Comparison of ENCODE assay signal across 7 cellular contexts in the genomic region with DNA sequence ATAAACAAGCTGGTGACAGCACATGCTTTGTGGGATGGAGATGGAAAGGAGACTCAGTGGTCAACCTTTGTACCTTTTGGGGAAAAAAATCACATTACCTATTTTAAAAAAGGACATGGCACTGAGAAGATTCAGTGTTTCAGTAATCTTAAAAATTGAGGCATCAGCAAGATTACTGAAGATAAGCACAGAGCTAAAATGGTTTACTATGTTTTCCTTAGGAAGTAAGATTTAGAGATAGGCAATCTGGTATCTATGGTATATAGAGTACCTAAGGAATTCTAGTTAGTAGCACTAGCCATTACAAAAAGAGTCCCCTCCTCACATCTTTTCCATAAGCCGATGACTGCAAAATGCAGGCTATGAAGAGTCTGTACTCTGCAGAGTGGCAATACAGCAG. TPM values are rescaled to one million over a fixed set of nuclear protein-coding genes. Genes with fewer than 3 reads are reported as not detected.
"Had no signal": no experiment of that assay in that cellular context is flagged by ENCODE, and none has a peak within 500 bp of the region (broad histone marks: within the 10 kb centered on the region; RNA-seq: fewer than 3 reads in every experiment).

No MANE protein-coding gene starts in this region.

- H3K4me3 Mint-ChIP-seq: GM23338, H9 had no signal

- H3K4me2 ChIP-seq: GM23338 had no signal

- DNase-seq: H9, HCEC 1CT, IMR-90, KBM-7 had no signal

- H3K4me1 Mint-ChIP-seq: GM23338 had no signal

- H2AFZ ChIP-seq: GM23338 had no signal

- FAIRE-seq: H1, H54 had no signal

- H3K27ac Mint-ChIP-seq: GM23338 had no signal

- ATAC-seq: GM23338 had no signal

- H3K9me3 Mint-ChIP-seq: GM23338, H9 had no signal

- H3K4me3 ChIP-seq: GM23338 had no signal

RNA-seq across cellular contexts. Expression of gene PRICKLE4, which starts 42.6 kb away (rescaled TPM):
- total RNA-seq: IMR-90 had no signal
